8 cellular contexts compared by ENCODE assay signal in genomic region chr16:69613283-69614154, GRCh38. TPM values are rescaled to one million over a fixed set of nuclear protein-coding genes. Genes with fewer than 3 reads are reported as not detected.
DNase-seq lines count a peak whose midpoint lies in the region; ATAC-seq and TF ChIP-seq lines count a peak whose summit lies in the region.

No MANE protein-coding gene starts in this region.

- peaks cover 8% of the 10 kb centered on the region for H3K4me1 ChIP-seq in CD8-positive, alpha-beta memory T cell (ENCODE audit: insufficient read depth, low read length)
- peaks cover 8 to 54% of the 10 kb centered on the region in 2 donors for H3K4me1 ChIP-seq in adrenal gland (replicated peaks in 1 of 2)
- peaks cover 0 to 19% (median 0%) of the 10 kb centered on the region in 4 donors for H3K4me1 ChIP-seq in right lobe of liver

- H3K27ac ChIP-seq in CD8-positive, alpha-beta memory T cell (ENCODE audit: low read depth, low read length), result no peak overlapping the region
- H3K27ac ChIP-seq in adrenal gland, result peak overlapping the region; percentile 2 to 58 (median 55)
- H3K27ac ChIP-seq in right lobe of liver, result no peak overlapping the region

- no peaks in the 10 kb centered on the region for H3K9me3 Mint-ChIP-seq in CD8-positive, alpha-beta memory T cell

- TF ChIP-seq POLR2A in adrenal gland (IDR thresholded peaks at IDR 0.05) (no peak), right lobe of liver (IDR thresholded peaks at IDR 0.05) (no peak)

- no peak for DNase-seq in CD8-positive, alpha-beta memory T cell
- DNase-seq in HCEC 1CT (peak; percentile 23), adrenal gland (peak in 1 of 7 donors; percentile 12), right lobe of liver (no peak), HUDEP-2 (lab: John Stamatoyannopoulos, UW; ENCODE audit: unreplicated experiment in 76 of 76) (no peak)

- H3K36me3 Mint-ChIP-seq in CD8-positive, alpha-beta memory T cell, result peaks cover 0 to 11% (median 11%) of the 10 kb centered on the region in 3 donors

- WGBS in adrenal gland, 4 donors, result 47 to 57% (median 51%) methylated on average over 2 of the region's 2 CpGs
- 56% methylated on average over 2 of the region's 2 CpGs for WGBS in right lobe of liver (ENCODE audit: insufficient coverage, low coverage, low lambda C conversion rate, missing lambda C conversion rate)

- peak; percentile 18 to 79 (median 39) for ATAC-seq in right lobe of liver
- ATAC-seq in HG02973 (IDR thresholded peaks at IDR 0.05; ENCODE audit: unreplicated experiment), result no peak
- ATAC-seq in GM19328 (IDR thresholded peaks at IDR 0.05; ENCODE audit: unreplicated experiment), result no peak
- ATAC-seq in GM18519 (IDR thresholded peaks at IDR 0.05; ENCODE audit: low FRiP score, unreplicated experiment), result no peak

- POLR2A ChIA-PET in CD8-positive, alpha-beta memory T cell (lab: Charles Lee), result no interaction called here

- H3K4me3 Mint-ChIP-seq in CD8-positive, alpha-beta memory T cell, result peak overlapping the region in 2 of 7 donors; percentile 0 to 2

- TF ChIP-seq CTCF in adrenal gland (IDR thresholded peaks at IDR 0.05) (no peak), right lobe of liver (IDR thresholded peaks at IDR 0.05) (no peak)

- no peaks in the 10 kb centered on the region for H3K36me3 ChIP-seq in CD8-positive, alpha-beta memory T cell (ENCODE audit: insufficient read depth, low read length)
- H3K36me3 ChIP-seq in adrenal gland (replicated peaks in 1 of 2) (no peaks in the 10 kb centered on the region), right lobe of liver (no peaks in the 10 kb centered on the region)

- intact Hi-C loops in adrenal gland (cut with DNase I), result no loop called here
- intact Hi-C loops in right lobe of liver (cut with DNase I), result no loop called here

- no peak overlapping the region for H3K4me3 ChIP-seq in CD8-positive, alpha-beta memory T cell (ENCODE audit: low read length)
- H3K4me3 ChIP-seq in adrenal gland (peak overlapping the region in 1 of 4 donors; percentile 3), right lobe of liver (no peak overlapping the region)

- CTCF ChIA-PET in CD8-positive, alpha-beta memory T cell (lab: Charles Lee), result no interaction called here

- H3K4me1 Mint-ChIP-seq in CD8-positive, alpha-beta memory T cell, result peaks cover 54 to 73% (median 69%) of the 10 kb centered on the region in 3 donors

- H3K9me3 ChIP-seq in CD8-positive, alpha-beta memory T cell (ENCODE audit: low read length), result no peaks in the 10 kb centered on the region
- H3K9me3 ChIP-seq in adrenal gland (replicated peaks in 1 of 3), result no peaks in the 10 kb centered on the region
- H3K9me3 ChIP-seq in right lobe of liver, result no peaks in the 10 kb centered on the region

- no peaks in the 10 kb centered on the region for H3K27me3 Mint-ChIP-seq in CD8-positive, alpha-beta memory T cell

- no peaks in the 10 kb centered on the region for H3K27me3 ChIP-seq in CD8-positive, alpha-beta memory T cell (ENCODE audit: insufficient read depth, low read length, poor library complexity, severe bottlenecking)
- no peaks in the 10 kb centered on the region for H3K27me3 ChIP-seq in adrenal gland
- H3K27me3 ChIP-seq in right lobe of liver, result no peaks in the 10 kb centered on the region

- peak overlapping the region; percentile 3 to 92 (median 46) for H3K27ac Mint-ChIP-seq in CD8-positive, alpha-beta memory T cell

RNA-seq across cellular contexts. Expression of gene NFAT5, which starts 47.8 kb away (rescaled TPM):
- total RNA-seq in CD8-positive, alpha-beta memory T cell, result 10 to 100 TPM; 39.0 to 41.0 TPM
- 11.3 TPM for polyA plus RNA-seq in CD8-positive, alpha-beta memory T cell
- total RNA-seq in adrenal gland (10 to 100 TPM; 42.7 to 79.4 (median 57.4) TPM), right lobe of liver (10 to 100 TPM; 10.3 to 19.6 (median 14.8) TPM)
- 10 to 100 TPM in 1 of 3 donors, 1 to 10 TPM in 2; 1.9 to 21.9 (median 9.6) TPM for polyA plus RNA-seq in adrenal gland

Comparison
In these comparisons a context has a peak if more than half of its experiments do, and no peak if none do; other contexts are left out.
1. H3K27ac ChIP-seq: peak in adrenal gland (5 of 5); none in CD8-positive, alpha-beta memory T cell (single experiment) and right lobe of liver (0 of 3).
2. ATAC-seq: peak in right lobe of liver (4 of 4); none in HG02973 (single experiment), GM19328 (single experiment) and GM18519 (single experiment).